ENCODE assay signal across 9 cellular contexts in the genomic region with DNA sequence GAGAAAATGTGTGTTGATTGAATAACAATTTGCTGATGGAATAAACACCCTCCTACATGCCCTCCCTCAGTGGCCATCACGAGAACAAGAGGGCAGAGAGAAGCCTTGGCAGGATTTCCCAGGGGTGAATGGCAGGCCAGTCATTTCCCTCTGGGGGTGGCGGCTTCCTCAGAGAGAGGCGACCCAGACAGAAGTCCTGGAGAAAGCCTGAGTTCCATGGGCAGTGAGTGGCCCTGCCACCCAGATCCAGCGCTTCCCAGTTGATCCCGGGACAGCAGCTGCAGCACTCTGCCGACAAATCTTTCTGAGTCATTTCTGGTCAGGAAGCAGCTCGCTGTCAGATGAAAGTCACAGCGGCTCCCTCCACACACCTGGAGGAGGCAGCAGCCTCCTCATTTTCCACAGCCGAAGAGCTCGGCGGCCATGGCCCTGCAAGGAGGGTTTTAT.
A peak's percentile ranks its signal among the peaks of the same experiment; 100 is the strongest.
DNase-seq lines count a peak whose midpoint lies in the region; ATAC-seq, FAIRE-seq and TF ChIP-seq lines count a peak whose summit lies in the region.
"Had no signal": no experiment of that assay in that cellular context is flagged by ENCODE, and none has a peak within 500 bp of the region (broad histone marks: within the 10 kb centered on the region; RNA-seq: fewer than 3 reads in every experiment).

No MANE protein-coding gene starts in this region.

- no peak overlapping the region for H3K18ac ChIP-seq in mesendoderm (ENCODE audit: low read length)

- no peak overlapping the region for H2BK120ac ChIP-seq in mesendoderm (ENCODE audit: low read depth, low read length)

- no CpG with 5 or more reads among the region's 11 CpGs for WGBS in mesendoderm (ENCODE audit: extremely low coverage, insufficient coverage, low lambda C conversion rate)

- peak; percentile 79 for DNase-seq in HPDE6-E6E7 (ENCODE audit: extremely low spot score)
- peak; percentile 45 for DNase-seq in bronchial epithelial cell (ENCODE audit: low read depth)
- peak; percentile 65 for DNase-seq in mesendoderm
- DNase-seq in coronary artery (ENCODE audit: low spot score): no peak
- no peak for DNase-seq in KBM-7

- H3K56ac ChIP-seq in mesendoderm (ENCODE audit: low read length): no peak overlapping the region

- in situ Hi-C loops in KBM-7 (cut with MboI; ENCODE audit: low pct_unique_long_range_greater_than_20kb, low sequenced_read_pairs): no loop called here

- H3K4me3 ChIP-seq in BLaER1 (no peak overlapping the region), bronchial epithelial cell (ENCODE audit: low read depth, low read length) (no peak overlapping the region), mesendoderm (ENCODE audit: low read length) (no peak overlapping the region), coronary artery (no peak overlapping the region)

- H3K9me3 ChIP-seq in BLaER1: no peaks in the 10 kb centered on the region

- no peaks in the 10 kb centered on the region for H3K79me1 ChIP-seq in mesendoderm (ENCODE audit: low read length)

- H3K4me1 ChIP-seq in BLaER1 (peaks cover 69% of the 10 kb centered on the region), mesendoderm (ENCODE audit: control insufficient read depth, low read depth, low read length) (no peaks in the 10 kb centered on the region)

- H3K9ac ChIP-seq in BLaER1 (no peak overlapping the region), mesendoderm (ENCODE audit: low read length) (no peak overlapping the region)

- no peak overlapping the region for H4K8ac ChIP-seq in mesendoderm (ENCODE audit: low read depth, low read length)

- no peak overlapping the region for H2BK5ac ChIP-seq in mesendoderm (ENCODE audit: low read length)

- ATAC-seq in GM19455 (IDR thresholded peaks at IDR 0.05; ENCODE audit: unreplicated experiment) (no peak), HG02884 (IDR thresholded peaks at IDR 0.05; ENCODE audit: unreplicated experiment) (no peak)

- TF ChIP-seq CTCF in bronchial epithelial cell (IDR thresholded peaks at IDR 0.05; ENCODE audit: insufficient read depth, low read length, severe bottlenecking): peak; percentile 19
- TF ChIP-seq CTCF in coronary artery (IDR thresholded peaks at IDR 0.05): no peak

- H3K27me3 ChIP-seq in BLaER1 (no peaks in the 10 kb centered on the region), bronchial epithelial cell (ENCODE audit: control insufficient read depth, insufficient read depth, low read length) (no peaks in the 10 kb centered on the region), mesendoderm (ENCODE audit: insufficient read depth, low read length, poor library complexity) (no peaks in the 10 kb centered on the region)

- H3K23ac ChIP-seq in mesendoderm (ENCODE audit: low read length): no peak overlapping the region

- H2BK15ac ChIP-seq in mesendoderm (replicated peaks; ENCODE audit: low read depth): no peak overlapping the region

- no peak overlapping the region for H3K4ac ChIP-seq in mesendoderm (ENCODE audit: low read depth, low read length)

- FAIRE-seq in bronchial epithelial cell (lab: Jason Lieb, UNC): no peak
- FAIRE-seq: frontal cortex had no signal

- no peak overlapping the region for H2AK5ac ChIP-seq in mesendoderm (ENCODE audit: low read length)

- H4K20me1 ChIP-seq in BLaER1: no peaks in the 10 kb centered on the region

- H3K27ac ChIP-seq in BLaER1: no peak overlapping the region
- no peak overlapping the region for H3K27ac ChIP-seq in mesendoderm (ENCODE audit: low read depth, low read length)
- peak overlapping the region in 1 of 2 donors; percentile 55 for H3K27ac ChIP-seq in coronary artery

- no peak overlapping the region for H4K5ac ChIP-seq in mesendoderm (ENCODE audit: low read length)

- H3K36me3 ChIP-seq in BLaER1 (no peaks in the 10 kb centered on the region), bronchial epithelial cell (ENCODE audit: control insufficient read depth, insufficient read depth, low read length) (no peaks in the 10 kb centered on the region), mesendoderm (ENCODE audit: control insufficient read depth, insufficient read depth, low read length) (no peaks in the 10 kb centered on the region)

- H3K4me2 ChIP-seq in BLaER1: peak overlapping the region; percentile 54
- H3K4me2 ChIP-seq in mesendoderm (ENCODE audit: low read length): no peak overlapping the region

- H3K79me2 ChIP-seq in mesendoderm (ENCODE audit: control insufficient read depth, insufficient read depth, low read length): no peaks in the 10 kb centered on the region

Comparison
In these comparisons a context has a peak if more than half of its experiments do, and no peak if none do; other contexts are left out.
1. DNase-seq: peak in HPDE6-E6E7 (single experiment), bronchial epithelial cell (single experiment) and mesendoderm (single experiment); none in coronary artery (single experiment) and KBM-7 (single experiment).